In genomic region chr1:156821801-156822200, GRCh38 we compare ENCODE assay signal across 14 cellular contexts. TPM values are rescaled to one million over a fixed set of nuclear protein-coding genes. Genes with fewer than 3 reads are reported as not detected.
DNase-seq lines count a peak whose midpoint lies in the region; ATAC-seq and TF ChIP-seq lines count a peak whose summit lies in the region.
"Had no signal": no experiment of that assay in that cellular context is flagged by ENCODE, and none has a peak within 500 bp of the region (broad histone marks: within the 10 kb centered on the region; RNA-seq: fewer than 3 reads in every experiment).

No MANE protein-coding gene starts in this region.

- no peak for TF ChIP-seq POLR2A in right lobe of liver (IDR thresholded peaks at IDR 0.05)

- no peak for TF ChIP-seq CTCF in hepatocyte (IDR thresholded peaks at IDR 0.05; ENCODE audit: poor library complexity)
- no peak for TF ChIP-seq CTCF in right lobe of liver (IDR thresholded peaks at IDR 0.05)

- H3K4me1 Mint-ChIP-seq in effector memory CD8-positive, alpha-beta T cell (ENCODE audit: low read depth in 2 of 2) = peaks cover 5 to 10% of the 10 kb centered on the region in 2 donors

- H3K27ac ChIP-seq in hepatocyte (no peak overlapping the region), right lobe of liver (no peak overlapping the region)
- H3K27ac ChIP-seq: Peyer's patch had no signal

- no peaks in the 10 kb centered on the region for H4K20me1 ChIP-seq in hepatocyte (ENCODE audit: insufficient read depth, poor library complexity, severe bottlenecking)

- H3K36me3 Mint-ChIP-seq in effector memory CD8-positive, alpha-beta T cell (ENCODE audit: insufficient read depth) = peaks cover 17% of the 10 kb centered on the region

- DNase-seq in activated effector memory CD4-positive, alpha-beta T cell treated with anti-CD3 and anti-CD28 coated beads, Interleukin-2, amount 50 U/mL, for 16 hours = peak; percentile 63
- no peak for DNase-seq in activated effector memory CD4-positive, alpha-beta T cell treated with Interleukin-2 at 50 U/mL for 16 hours
- DNase-seq in activated CD4-positive, alpha-beta T cell treated with anti-CD3 and anti-CD28 coated beads, Interleukin-2, amount 50 U/mL, for 48 hours = peak; percentile 59 to 69
- DNase-seq in effector memory CD8-positive, alpha-beta T cell = no peak
- peak; percentile 77 for DNase-seq in stimulated activated CD8-positive, alpha-beta memory T cell treated with anti-CD3 and anti-CD28 coated beads, Interleukin-4, amount 100 ng/mL, for 48 hours
- DNase-seq in hepatocyte (ENCODE audit: low spot score) = no peak
- DNase-seq in right lobe of liver = no peak
- DNase-seq: dermis blood vessel endothelial cell, left cardiac atrium, NCI-H446 had no signal

- H3K4me3 Mint-ChIP-seq in effector memory CD8-positive, alpha-beta T cell = no peak overlapping the region

- H3K36me3 ChIP-seq in hepatocyte (replicated peaks; ENCODE audit: insufficient read depth, low read depth) = no peaks in the 10 kb centered on the region
- H3K36me3 ChIP-seq in right lobe of liver = no peaks in the 10 kb centered on the region
- H3K36me3 ChIP-seq: Peyer's patch had no signal

- intact Hi-C loops in right lobe of liver (cut with DNase I) = no loop called here

- peak overlapping the region in 1 of 2 donors; percentile 31 for H3K27ac Mint-ChIP-seq in effector memory CD8-positive, alpha-beta T cell

- H3K27me3 Mint-ChIP-seq in effector memory CD8-positive, alpha-beta T cell = no peaks in the 10 kb centered on the region

- H3K9me3 Mint-ChIP-seq in effector memory CD8-positive, alpha-beta T cell = no peaks in the 10 kb centered on the region

- H2AFZ ChIP-seq in hepatocyte = no peak overlapping the region

- no peak overlapping the region for H3K4me2 ChIP-seq in hepatocyte

- H3K4me1 ChIP-seq in hepatocyte (ENCODE audit: insufficient read depth) = no peaks in the 10 kb centered on the region
- H3K4me1 ChIP-seq in right lobe of liver = no peaks in the 10 kb centered on the region

- H3K79me2 ChIP-seq in hepatocyte = no peaks in the 10 kb centered on the region

- no peaks in the 10 kb centered on the region for H3K27me3 ChIP-seq in hepatocyte
- no peaks in the 10 kb centered on the region for H3K27me3 ChIP-seq in right lobe of liver
- H3K27me3 ChIP-seq: Peyer's patch had no signal

- no peaks in the 10 kb centered on the region for H3K9me2 ChIP-seq in hepatocyte (replicated peaks; ENCODE audit: insufficient read depth)

- no peaks in the 10 kb centered on the region for H3K9me3 ChIP-seq in hepatocyte (ENCODE audit: low read depth)
- no peaks in the 10 kb centered on the region for H3K9me3 ChIP-seq in right lobe of liver
- H3K9me3 ChIP-seq: Peyer's patch had no signal

- 82% methylated on average over 4 of the region's 4 CpGs for WGBS in hepatocyte (ENCODE audit: low lambda C conversion rate, missing lambda C conversion rate)
- WGBS in right lobe of liver (ENCODE audit: insufficient coverage, low coverage, low lambda C conversion rate, missing lambda C conversion rate) = 32% methylated on average over 2 of the region's 4 CpGs

- ATAC-seq in effector memory CD8-positive, alpha-beta T cell (replicated peaks) = peak; percentile 53
- no peak for ATAC-seq in GM21447 (IDR thresholded peaks at IDR 0.05; ENCODE audit: unreplicated experiment)
- no peak for ATAC-seq in right lobe of liver

- H3K4me3 ChIP-seq in hepatocyte (no peak overlapping the region), right lobe of liver (no peak overlapping the region)
- H3K4me3 ChIP-seq: Peyer's patch had no signal

RNA-seq across cellular contexts. Expression of gene SH2D2A, which starts 5.2 kb away (rescaled TPM):
- total RNA-seq in hepatocyte (0.60 and 2.6 TPM in 2 replicates), right lobe of liver (1 to 10 TPM in 1 of 6 experiments, under 1 TPM in 5; 0.32 to 1.3 (median 0.67) TPM)
- polyA plus RNA-seq in hepatocyte = 0.18 TPM in 1 of 2 replicates, not detected in the other
- total RNA-seq: dermis blood vessel endothelial cell had no signal
- polyA plus RNA-seq: neural cell had no signal

RNA-seq across cellular contexts. Expression of gene INSRR, which starts 37.1 kb away (rescaled TPM):
- not detected in 2 replicates for total RNA-seq in hepatocyte
- polyA plus RNA-seq in hepatocyte = not detected in 2 replicates
- total RNA-seq in right lobe of liver = not detected
- total RNA-seq: dermis blood vessel endothelial cell, H1, Peyer's patch had no signal

RNA-seq across cellular contexts. Expression of gene NTRK1, which starts 38.9 kb away (rescaled TPM):
- total RNA-seq in hepatocyte (0.13 TPM in 1 of 2 replicates, not detected in the other), right lobe of liver (not detected)
- polyA plus RNA-seq in hepatocyte = not detected in 2 replicates
- total RNA-seq: dermis blood vessel endothelial cell had no signal

RNA-seq across cellular contexts. Expression of gene PRCC, which starts 54.5 kb away (rescaled TPM):
- total RNA-seq in hepatocyte (35.9 and 45.0 TPM in 2 replicates), right lobe of liver (10 to 100 TPM; 17.4 to 23.4 (median 19.7) TPM)
- polyA plus RNA-seq in hepatocyte = 85.2 and 108 TPM in 2 replicates

Comparison
In these comparisons a context has a peak if more than half of its experiments do, and no peak if none do; other contexts are left out.
1. DNase-seq: peak in activated effector memory CD4-positive, alpha-beta T cell treated with anti-CD3 and anti-CD28 coated beads, Interleukin-2, amount 50 U/mL, for 16 hours (single experiment), activated CD4-positive, alpha-beta T cell treated with anti-CD3 and anti-CD28 coated beads, Interleukin-2, amount 50 U/mL, for 48 hours (2 of 2) and stimulated activated CD8-positive, alpha-beta memory T cell treated with anti-CD3 and anti-CD28 coated beads, Interleukin-4, amount 100 ng/mL, for 48 hours (single experiment); none in activated effector memory CD4-positive, alpha-beta T cell treated with Interleukin-2 at 50 U/mL for 16 hours (single experiment), effector memory CD8-positive, alpha-beta T cell (0 of 3), hepatocyte (single experiment) and right lobe of liver (0 of 3).